Comparison of ENCODE assay signal across 1 cellular context in genomic region chr5:117454716-117455212, GRCh38.
TF ChIP-seq lines count a peak whose summit lies in the region.

No MANE protein-coding gene starts in this region.

TF ChIP-seq in HCT116, 20 proteins besides CTCF, POLR2A, EP300 and RAD21 (continued from another document):
- no peak for TF ChIP-seq ZBTB33 (IDR thresholded peaks at IDR 0.05; ENCODE audit: extremely low read depth, insufficient replicate concordance, low read length)
